Comparison of ENCODE assay signal across 9 cellular contexts in genomic region chr19:6718741-6719539, GRCh38. TPM values are rescaled to one million over a fixed set of nuclear protein-coding genes. Genes with fewer than 3 reads are reported as not detected.
DNase-seq lines count a peak whose midpoint lies in the region; ATAC-seq, FAIRE-seq and TF ChIP-seq lines count a peak whose summit lies in the region.
"Had no signal": no experiment of that assay in that cellular context is flagged by ENCODE, and none has a peak within 500 bp of the region (broad histone marks: within the 10 kb centered on the region; RNA-seq: fewer than 3 reads in every experiment).

No MANE protein-coding gene starts in this region.

- H3K9me3 ChIP-seq in A549, result no peaks in the 10 kb centered on the region

- TF ChIP-seq RAD21 in A549 (conservative IDR thresholded peaks at IDR 0.05 in 1 of 2, IDR thresholded peaks at IDR 0.05 in 1 of 2), result no peak

- H3K4me1 Mint-ChIP-seq in activated CD4-positive, alpha-beta memory T cell treated with anti-CD3 and anti-CD28 coated beads, Interleukin-2, amount 10 ng/mL, durations not matched to agents 7 days and 5 days, result peaks cover 30% of the 10 kb centered on the region

- peaks cover 10% of the 10 kb centered on the region for H3K27me3 Mint-ChIP-seq in activated CD4-positive, alpha-beta memory T cell treated with anti-CD3 and anti-CD28 coated beads, Interleukin-2, amount 10 ng/mL, durations not matched to agents 7 days and 5 days

- peak overlapping the region in 1 of 2 experiments; percentile 83; a peak in 3 of 6 replicates for H3K27ac ChIP-seq in A549
- H3K27ac ChIP-seq: SJSA1 had no signal

- H3K36me3 Mint-ChIP-seq in activated CD4-positive, alpha-beta memory T cell treated with anti-CD3 and anti-CD28 coated beads, Interleukin-2, amount 10 ng/mL, durations not matched to agents 7 days and 5 days (ENCODE audit: low read depth), result no peaks in the 10 kb centered on the region

- peak overlapping the region; percentile 73; the same call in 2 of the 3 replicates for H3K4me2 ChIP-seq in A549

- peak; percentile 58 to 63 for DNase-seq in A549 (ENCODE audit: low read depth in 1 of 2, low spot score in 1 of 2)
- DNase-seq in GM13976 (ENCODE audit: low spot score), result peak; percentile 71
- DNase-seq in activated CD4-positive, alpha-beta memory T cell treated with anti-CD3 and anti-CD28 coated beads, Interleukin-2, amount 10 ng/mL, durations not matched to agents 7 days and 5 days, result peak; percentile 34
- DNase-seq in iPS-NIHi7 (ENCODE audit: extremely low spot score), result peak; percentile 81
- no peak for DNase-seq in A172 (ENCODE audit: low spot score)
- no peak for DNase-seq in NCI-H446 (lab: John Stamatoyannopoulos, UW)

- FAIRE-seq in A549 (lab: Jason Lieb, UNC), result no peak

- no peak overlapping the region for H3K4me3 ChIP-seq in A549
- H3K4me3 ChIP-seq: SJSA1 had no signal

- in situ Hi-C loops in GM13976 (cut with MboI; ENCODE audit: low sequenced_read_pairs, unreplicated experiment), result no loop called here

- no peak overlapping the region for H3K4me3 Mint-ChIP-seq in activated CD4-positive, alpha-beta memory T cell treated with anti-CD3 and anti-CD28 coated beads, Interleukin-2, amount 10 ng/mL, durations not matched to agents 7 days and 5 days

- no peak for TF ChIP-seq EP300 in A549 (IDR thresholded peaks at IDR 0.05)

- ATAC-seq in A549 (peak; percentile 44 to 57; a peak in 3 of 6 replicates), GM18858 (IDR thresholded peaks at IDR 0.05; ENCODE audit: unreplicated experiment) (no peak), GM18511 (IDR thresholded peaks at IDR 0.05; ENCODE audit: unreplicated experiment) (no peak)

- POLR2A ChIA-PET in A549 (lab: Yijun Ruan, JAX), result no interaction called here
- POLR2A ChIA-PET in activated CD4-positive, alpha-beta memory T cell treated with anti-CD3 and anti-CD28 coated beads, Interleukin-2, amount 10 ng/mL, durations not matched to agents 7 days and 5 days (lab: Charles Lee), result no interaction called here

- peaks cover 45% of the 10 kb centered on the region for H3K4me1 ChIP-seq in A549
- H3K4me1 ChIP-seq: SJSA1 had no signal

- H3K9me3 Mint-ChIP-seq in activated CD4-positive, alpha-beta memory T cell treated with anti-CD3 and anti-CD28 coated beads, Interleukin-2, amount 10 ng/mL, durations not matched to agents 7 days and 5 days, result peaks cover 5% of the 10 kb centered on the region

- no peak overlapping the region for H3K27ac Mint-ChIP-seq in activated CD4-positive, alpha-beta memory T cell treated with anti-CD3 and anti-CD28 coated beads, Interleukin-2, amount 10 ng/mL, durations not matched to agents 7 days and 5 days

- CTCF ChIA-PET in A549 (lab: Yijun Ruan, JAX), result no interaction called here
- CTCF ChIA-PET in activated CD4-positive, alpha-beta memory T cell treated with anti-CD3 and anti-CD28 coated beads, Interleukin-2, amount 10 ng/mL, durations not matched to agents 7 days and 5 days (lab: Charles Lee), result interaction anchor here (0.8 kb wide), 2 partner anchors 88 to 307 kb away, joined by 4 read pairs; no protein-coding TSS in a partner anchor

- no peak for TF ChIP-seq CTCF in A549 (IDR thresholded peaks at IDR 0.05)
- no peak for TF ChIP-seq CTCF in GM13976 (IDR thresholded peaks at IDR 0.05; ENCODE audit: borderline replicate concordance, control extremely low read depth, extremely low read depth, insufficient read depth, missing control alignments)

- TF ChIP-seq POLR2A in A549 (IDR thresholded peaks at IDR 0.05; ENCODE audit: low read length), result no peak

- WGBS in A549 (ENCODE audit: missing lambda C conversion rate), result 67% methylated on average over 16 of the region's 21 CpGs

TF ChIP-seq in A549, 52 proteins besides CTCF, POLR2A, EP300 and RAD21:
- TF ChIP-seq TP53 (CRISPR knock-in tag; IDR thresholded peaks at IDR 0.05) (no peak), HEYL (CRISPR knock-in tag; IDR thresholded peaks at IDR 0.05) (no peak), ZNF302 (CRISPR knock-in tag; IDR thresholded peaks at IDR 0.05) (no peak), RFX5 (IDR thresholded peaks at IDR 0.05) (no peak), MAX (IDR thresholded peaks at IDR 0.05) (no peak), JUNB (IDR thresholded peaks at IDR 0.05) (no peak), HOXA7 (CRISPR knock-in tag; IDR thresholded peaks at IDR 0.05) (no peak), CEBPB (IDR thresholded peaks at IDR 0.05) (no peak), FOSL2 (IDR thresholded peaks at IDR 0.05) (no peak), FOSL2 (CRISPR knock-in tag; IDR thresholded peaks at IDR 0.05) (no peak), ZC3H11A (IDR thresholded peaks at IDR 0.05) (no peak), GATA3 (IDR thresholded peaks at IDR 0.05; ENCODE audit: borderline replicate concordance) (no peak), USF2 (IDR thresholded peaks at IDR 0.05) (no peak), MAFK (IDR thresholded peaks at IDR 0.05; ENCODE audit: partially characterized antibody) (no peak), ZFP36 (IDR thresholded peaks at IDR 0.05; ENCODE audit: borderline replicate concordance, partially characterized antibody) (no peak), ZSCAN20 (CRISPR knock-in tag; IDR thresholded peaks at IDR 0.05) (no peak), EHMT2 (IDR thresholded peaks at IDR 0.05; ENCODE audit: low read depth) (no peak), SMC3 (IDR thresholded peaks at IDR 0.05) (no peak), HDAC2 (IDR thresholded peaks at IDR 0.05) (no peak), ESRRA (IDR thresholded peaks at IDR 0.05; ENCODE audit: borderline replicate concordance, low read length) (no peak), KDM1A (IDR thresholded peaks at IDR 0.05; ENCODE audit: low read depth) (no peak)

RNA-seq across cellular contexts. Expression of gene C3, which starts 1.5 kb away (rescaled TPM):
- 45.4 and 93.9 TPM in 2 replicates for polyA plus RNA-seq in A549 (2011; rRNA removed)
- 12.9 and 13.5 TPM in 2 replicates for polyA plus RNA-seq in A549 (2012; cell fraction: cytosol; rRNA removed)
- 38.8 and 39.7 TPM in 2 replicates for polyA plus RNA-seq in A549 (2012; cell fraction: nucleus; rRNA removed)
- 70.9 to 87.8 TPM (median 81.1 TPM) in 3 replicates for polyA plus RNA-seq in A549 (2017; fragmentation: RNase III; extraction: RNeasy Plus Mini Kit Qiagen cat#74134 plus additional on column Dnase treatment)
- 132 and 172 TPM in 2 replicates for polyA minus RNA-seq in A549 (2011; rRNA and poly(A)+ RNA removed)
- total RNA-seq in activated CD4-positive, alpha-beta memory T cell treated with anti-CD3 and anti-CD28 coated beads, Interleukin-2, amount 10 ng/mL, durations not matched to agents 7 days and 5 days, result under 1 TPM; 0.28 to 0.60 TPM
- total RNA-seq in A172 (2014; rRNA removed; shearing (Covaris generic)), result 0.47 and 1.9 TPM in 2 replicates
- total RNA-seq: SJSA1 had no signal

RNA-seq across cellular contexts. Expression of gene GPR108, which starts 18.4 kb away (rescaled TPM):
- 50.2 and 69.4 TPM in 2 replicates for polyA plus RNA-seq in A549 (2011; rRNA removed)
- 41.9 and 44.2 TPM in 2 replicates for polyA plus RNA-seq in A549 (2012; cell fraction: cytosol; rRNA removed)
- polyA plus RNA-seq in A549 (2012; cell fraction: nucleus; rRNA removed), result 87.5 and 87.8 TPM in 2 replicates
- 35.4 to 42.1 TPM (median 36.4 TPM) in 3 replicates for polyA plus RNA-seq in A549 (2017; fragmentation: RNase III; extraction: RNeasy Plus Mini Kit Qiagen cat#74134 plus additional on column Dnase treatment)
- 66.1 and 88.8 TPM in 2 replicates for polyA minus RNA-seq in A549 (2011; rRNA and poly(A)+ RNA removed)
- total RNA-seq in activated CD4-positive, alpha-beta memory T cell treated with anti-CD3 and anti-CD28 coated beads, Interleukin-2, amount 10 ng/mL, durations not matched to agents 7 days and 5 days, result 100 to 1,000 TPM; 105 to 107 TPM
- total RNA-seq in A172 (2014; rRNA removed; shearing (Covaris generic)), result 57.8 and 62.3 TPM in 2 replicates

RNA-seq across cellular contexts. Expression of gene TRIP10, which starts 20.5 kb away (rescaled TPM):
- polyA plus RNA-seq in A549 (2011; rRNA removed) (30.7 and 39.2 TPM in 2 replicates), A549 (2017; fragmentation: RNase III; extraction: RNeasy Plus Mini Kit Qiagen cat#74134 plus additional on column Dnase treatment) (52.8 to 61.0 TPM (median 60.9 TPM) in 3 replicates)
- polyA plus RNA-seq in A549 (2012; cell fraction: cytosol; rRNA removed), result 50.2 and 50.3 TPM in 2 replicates
- polyA plus RNA-seq in A549 (2012; cell fraction: nucleus; rRNA removed), result 84.6 and 89.9 TPM in 2 replicates
- 22.6 and 24.5 TPM in 2 replicates for polyA minus RNA-seq in A549 (2011; rRNA and poly(A)+ RNA removed)
- total RNA-seq in activated CD4-positive, alpha-beta memory T cell treated with anti-CD3 and anti-CD28 coated beads, Interleukin-2, amount 10 ng/mL, durations not matched to agents 7 days and 5 days, result 10 to 100 TPM; 17.6 to 19.5 TPM
- total RNA-seq in A172 (2014; rRNA removed; shearing (Covaris generic)), result 56.2 and 58.3 TPM in 2 replicates

RNA-seq across cellular contexts. Expression of gene SH2D3A, which starts 48.3 kb away (rescaled TPM):
- polyA plus RNA-seq in A549 (2011; rRNA removed), result 6.5 and 6.7 TPM in 2 replicates
- polyA plus RNA-seq in A549 (2012; cell fraction: cytosol; rRNA removed), result 12.1 and 15.6 TPM in 2 replicates
- polyA plus RNA-seq in A549 (2012; cell fraction: nucleus; rRNA removed), result 31.6 and 41.7 TPM in 2 replicates
- 9.3 to 11.4 TPM (median 10.0 TPM) in 3 replicates for polyA plus RNA-seq in A549 (2017; fragmentation: RNase III; extraction: RNeasy Plus Mini Kit Qiagen cat#74134 plus additional on column Dnase treatment)
- polyA minus RNA-seq in A549 (2011; rRNA and poly(A)+ RNA removed), result 7.8 and 8.7 TPM in 2 replicates
- total RNA-seq in activated CD4-positive, alpha-beta memory T cell treated with anti-CD3 and anti-CD28 coated beads, Interleukin-2, amount 10 ng/mL, durations not matched to agents 7 days and 5 days, result 10 to 100 TPM; 26.4 to 28.1 TPM
- total RNA-seq in A172 (2014; rRNA removed; shearing (Covaris generic)), result not detected in 2 replicates
- total RNA-seq: SJSA1 had no signal

RNA-seq across cellular contexts. Expression of gene TNFSF14, which starts 49.0 kb away (rescaled TPM):
- polyA plus RNA-seq in A549 (2011; rRNA removed), result 0.12 and 0.25 TPM in 2 replicates
- 0.01 TPM in 2 replicates for polyA plus RNA-seq in A549 (2012; cell fraction: cytosol; rRNA removed)
- 0.29 and 0.66 TPM in 2 replicates for polyA plus RNA-seq in A549 (2012; cell fraction: nucleus; rRNA removed)
- 0.40 to 0.49 TPM (median 0.46 TPM) in 3 replicates for polyA plus RNA-seq in A549 (2017; fragmentation: RNase III; extraction: RNeasy Plus Mini Kit Qiagen cat#74134 plus additional on column Dnase treatment)
- not detected in 2 replicates for polyA minus RNA-seq in A549 (2011; rRNA and poly(A)+ RNA removed)
- 10 to 100 TPM; 17.3 to 18.4 TPM for total RNA-seq in activated CD4-positive, alpha-beta memory T cell treated with anti-CD3 and anti-CD28 coated beads, Interleukin-2, amount 10 ng/mL, durations not matched to agents 7 days and 5 days
- 0.10 TPM in 1 of 2 replicates, not detected in the other for total RNA-seq in A172 (2014; rRNA removed; shearing (Covaris generic))
- total RNA-seq: SJSA1 had no signal

Comparison
In these comparisons a context has a peak if more than half of its experiments do, and no peak if none do; other contexts are left out.
1. ATAC-seq: peak in A549 (2 of 2); none in GM18858 (single experiment) and GM18511 (single experiment).
2. DNase-seq: peak in A549 (2 of 2), GM13976 (single experiment), activated CD4-positive, alpha-beta memory T cell treated with anti-CD3 and anti-CD28 coated beads, Interleukin-2, amount 10 ng/mL, durations not matched to agents 7 days and 5 days (single experiment) and iPS-NIHi7 (single experiment); none in A172 (single experiment) and NCI-H446 (0 of 2).